ENCODE assay signal across 9 cellular contexts in the genomic region with DNA sequence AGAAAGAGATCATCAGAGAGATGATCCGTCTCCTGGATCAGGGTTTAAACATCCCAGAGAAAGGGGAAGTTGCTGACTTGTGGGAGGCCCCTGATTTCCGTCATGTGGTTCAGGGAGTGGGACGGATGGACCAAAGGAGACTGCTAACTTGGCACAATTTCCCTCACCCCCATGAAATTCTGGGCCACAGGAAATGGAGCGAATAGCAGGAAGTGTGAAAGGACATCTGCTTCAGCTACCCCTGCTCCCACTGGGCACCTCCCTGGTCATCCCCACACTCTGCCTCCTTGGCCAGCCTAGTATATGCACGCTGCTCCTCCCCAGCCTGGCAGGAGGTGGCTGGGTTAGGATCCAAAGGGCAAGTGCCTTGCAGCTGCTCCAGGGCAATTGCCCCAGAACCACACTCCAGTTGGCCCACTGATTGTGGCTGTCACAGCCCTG. TPM values are rescaled to one million over a fixed set of nuclear protein-coding genes. Genes with fewer than 3 reads are reported as not detected.
DNase-seq lines count a peak whose midpoint lies in the region; ATAC-seq and TF ChIP-seq lines count a peak whose summit lies in the region.
"Had no signal": no experiment of that assay in that cellular context is flagged by ENCODE, and none has a peak within 500 bp of the region (broad histone marks: within the 10 kb centered on the region; RNA-seq: fewer than 3 reads in every experiment).

No MANE protein-coding gene starts in this region.

- H3K9me3 ChIP-seq in tibial artery = no peaks in the 10 kb centered on the region
- H3K9me3 ChIP-seq: ovary had no signal

- ATAC-seq in left colon = peak; percentile 64

- POLR2A ChIA-PET in activated CD4-positive, alpha-beta memory T cell treated with anti-CD3 and anti-CD28 coated beads, Interleukin-2, amount 10 ng/mL, durations not matched to agents 7 days and 5 days (lab: Charles Lee) = interaction anchor here (0.7 to 9.8 kb wide), 11 partner anchors 9 to 231 kb away, joined by 3 to 105 read pairs (median 8); partner anchors contain the start of genes C17orf107, CXCL16, MED11 and RNF167

- H3K36me3 Mint-ChIP-seq in activated CD4-positive, alpha-beta T cell treated with anti-CD3 and anti-CD28 coated beads, Interleukin-2, amount 10 ng/mL, durations not matched to agents 24 days and 14 days (ENCODE audit: low read depth) = peaks cover 21% of the 10 kb centered on the region
- peaks cover 41% of the 10 kb centered on the region for H3K36me3 Mint-ChIP-seq in activated CD4-positive, alpha-beta memory T cell treated with anti-CD3 and anti-CD28 coated beads, Interleukin-2, amount 10 ng/mL, durations not matched to agents 7 days and 5 days (ENCODE audit: low read depth)

- H3K27ac ChIP-seq in tibial artery = no peak overlapping the region

- peak overlapping the region; percentile 99 for H3K27ac Mint-ChIP-seq in activated CD4-positive, alpha-beta T cell treated with anti-CD3 and anti-CD28 coated beads, Interleukin-2, amount 10 ng/mL, durations not matched to agents 24 days and 14 days
- H3K27ac Mint-ChIP-seq in activated CD4-positive, alpha-beta memory T cell treated with anti-CD3 and anti-CD28 coated beads, Interleukin-2, amount 10 ng/mL, durations not matched to agents 7 days and 5 days = peak overlapping the region; percentile 98

- intact Hi-C loops in activated CD4-positive, alpha-beta T cell treated with anti-CD3 and anti-CD28 coated beads, Interleukin-2, amount 10 ng/mL, durations not matched to agents 24 days and 14 days (cut with micrococcal nuclease) = no loop called here
- intact Hi-C loops in left colon (cut with DNase I, micrococcal nuclease) = no loop called here
- intact Hi-C loops in tibial artery (cut with DNase I; ENCODE audit: low total_unique reads) = loop anchor here (2.0 kb wide), 1 partner anchor 19 kb away; the partner anchor contains the start of gene MED11

- H3K27me3 ChIP-seq in tibial artery = no peaks in the 10 kb centered on the region
- H3K27me3 ChIP-seq: ovary had no signal

- H3K4me1 Mint-ChIP-seq in activated CD4-positive, alpha-beta T cell treated with anti-CD3 and anti-CD28 coated beads, Interleukin-2, amount 10 ng/mL, durations not matched to agents 24 days and 14 days = peaks cover 51% of the 10 kb centered on the region
- H3K4me1 Mint-ChIP-seq in activated CD4-positive, alpha-beta memory T cell treated with anti-CD3 and anti-CD28 coated beads, Interleukin-2, amount 10 ng/mL, durations not matched to agents 7 days and 5 days = peaks cover 64% of the 10 kb centered on the region

- no peak for TF ChIP-seq CTCF in tibial artery (IDR thresholded peaks at IDR 0.05)
- no peak for TF ChIP-seq CTCF in GM20000 (IDR thresholded peaks at IDR 0.05; ENCODE audit: extremely low read depth, missing control alignments)

- peak overlapping the region in 1 of 2 donors; percentile 72 for H3K4me3 ChIP-seq in tibial artery

- DNase-seq in activated CD4-positive, alpha-beta T cell treated with anti-CD3 and anti-CD28 coated beads, Interleukin-2, amount 10 ng/mL, durations not matched to agents 24 days and 14 days = peak; percentile 69
- DNase-seq in activated CD4-positive, alpha-beta T cell treated with anti-CD3 and anti-CD28 coated beads, Interleukin-2, amount 50 U/mL, for 1 hour = no peak
- no peak for DNase-seq in activated CD4-positive, alpha-beta memory T cell treated with anti-CD3 and anti-CD28 coated beads, Interleukin-2, amount 10 ng/mL, durations not matched to agents 7 days and 5 days
- DNase-seq in left colon (peak; percentile 69 to 81), tibial artery (peak; percentile 64 to 76), NCI-H1436 (lab: John Stamatoyannopoulos, UW) (no peak), GM20000 (ENCODE audit: low spot score) (no peak), EL (no peak)

- CTCF ChIA-PET in activated CD4-positive, alpha-beta memory T cell treated with anti-CD3 and anti-CD28 coated beads, Interleukin-2, amount 10 ng/mL, durations not matched to agents 7 days and 5 days (lab: Charles Lee) = interaction anchor here (0.6 to 1.9 kb wide), 3 partner anchors 20 to 538 kb away, joined by 3 to 10 read pairs (median 4); partner anchors contain the start of gene MED11

- H3K36me3 ChIP-seq in tibial artery = peaks cover 0 to 10% (median 7%) of the 10 kb centered on the region in 3 donors
- H3K36me3 ChIP-seq: ovary had no signal

- no peaks in the 10 kb centered on the region for H3K9me3 Mint-ChIP-seq in activated CD4-positive, alpha-beta T cell treated with anti-CD3 and anti-CD28 coated beads, Interleukin-2, amount 10 ng/mL, durations not matched to agents 24 days and 14 days
- H3K9me3 Mint-ChIP-seq in activated CD4-positive, alpha-beta memory T cell treated with anti-CD3 and anti-CD28 coated beads, Interleukin-2, amount 10 ng/mL, durations not matched to agents 7 days and 5 days = peaks cover 4% of the 10 kb centered on the region

- H3K27me3 Mint-ChIP-seq in activated CD4-positive, alpha-beta T cell treated with anti-CD3 and anti-CD28 coated beads, Interleukin-2, amount 10 ng/mL, durations not matched to agents 24 days and 14 days = no peaks in the 10 kb centered on the region
- no peaks in the 10 kb centered on the region for H3K27me3 Mint-ChIP-seq in activated CD4-positive, alpha-beta memory T cell treated with anti-CD3 and anti-CD28 coated beads, Interleukin-2, amount 10 ng/mL, durations not matched to agents 7 days and 5 days

- peak overlapping the region; percentile 96 for H3K4me3 Mint-ChIP-seq in activated CD4-positive, alpha-beta T cell treated with anti-CD3 and anti-CD28 coated beads, Interleukin-2, amount 10 ng/mL, durations not matched to agents 24 days and 14 days
- H3K4me3 Mint-ChIP-seq in activated CD4-positive, alpha-beta memory T cell treated with anti-CD3 and anti-CD28 coated beads, Interleukin-2, amount 10 ng/mL, durations not matched to agents 7 days and 5 days = peak overlapping the region; percentile 93

- H3K4me1 ChIP-seq in tibial artery = peaks cover 0 to 13% (median 11%) of the 10 kb centered on the region in 4 donors

RNA-seq across cellular contexts. Expression of gene ARRB2, which starts 1.3 kb away (rescaled TPM):
- total RNA-seq in activated CD4-positive, alpha-beta T cell treated with anti-CD3 and anti-CD28 coated beads, Interleukin-2, amount 10 ng/mL, durations not matched to agents 24 days and 14 days = 189 and 193 TPM in 2 replicates
- total RNA-seq in activated CD4-positive, alpha-beta memory T cell treated with anti-CD3 and anti-CD28 coated beads, Interleukin-2, amount 10 ng/mL, durations not matched to agents 7 days and 5 days = 100 to 1,000 TPM; 372 to 378 TPM
- 10 to 100 TPM; 27.2 to 45.1 TPM for total RNA-seq in left colon

RNA-seq across cellular contexts. Expression of gene PELP1, which starts 7.8 kb away (rescaled TPM):
- 140 and 141 TPM in 2 replicates for total RNA-seq in activated CD4-positive, alpha-beta T cell treated with anti-CD3 and anti-CD28 coated beads, Interleukin-2, amount 10 ng/mL, durations not matched to agents 24 days and 14 days
- 10 to 100 TPM; 67.7 to 69.2 TPM for total RNA-seq in activated CD4-positive, alpha-beta memory T cell treated with anti-CD3 and anti-CD28 coated beads, Interleukin-2, amount 10 ng/mL, durations not matched to agents 7 days and 5 days
- 10 to 100 TPM; 25.8 to 35.5 TPM for total RNA-seq in left colon

RNA-seq across cellular contexts. Expression of gene MED11, which starts 19.5 kb away (rescaled TPM):
- total RNA-seq in activated CD4-positive, alpha-beta T cell treated with anti-CD3 and anti-CD28 coated beads, Interleukin-2, amount 10 ng/mL, durations not matched to agents 24 days and 14 days = 19.1 and 20.4 TPM in 2 replicates
- total RNA-seq in activated CD4-positive, alpha-beta memory T cell treated with anti-CD3 and anti-CD28 coated beads, Interleukin-2, amount 10 ng/mL, durations not matched to agents 7 days and 5 days = 10 to 100 TPM; 24.6 to 25.3 TPM
- total RNA-seq in left colon = 10 to 100 TPM; 21.8 to 26.7 TPM

RNA-seq across cellular contexts. Expression of gene ZMYND15, which starts 27.9 kb away (rescaled TPM):
- total RNA-seq in activated CD4-positive, alpha-beta T cell treated with anti-CD3 and anti-CD28 coated beads, Interleukin-2, amount 10 ng/mL, durations not matched to agents 24 days and 14 days = not detected in 2 replicates
- under 1 TPM in 1 of 2 experiments, not detected in 1; 0.10 TPM for total RNA-seq in activated CD4-positive, alpha-beta memory T cell treated with anti-CD3 and anti-CD28 coated beads, Interleukin-2, amount 10 ng/mL, durations not matched to agents 7 days and 5 days
- total RNA-seq in left colon = 1 to 10 TPM; 1.1 to 1.9 TPM

RNA-seq across cellular contexts. Expression of gene CXCL16, which starts 28.0 kb away (rescaled TPM):
- 1.8 and 2.5 TPM in 2 replicates for total RNA-seq in activated CD4-positive, alpha-beta T cell treated with anti-CD3 and anti-CD28 coated beads, Interleukin-2, amount 10 ng/mL, durations not matched to agents 24 days and 14 days
- 1 to 10 TPM; 2.2 to 2.6 TPM for total RNA-seq in activated CD4-positive, alpha-beta memory T cell treated with anti-CD3 and anti-CD28 coated beads, Interleukin-2, amount 10 ng/mL, durations not matched to agents 7 days and 5 days
- 10 to 100 TPM; 36.2 to 52.3 TPM for total RNA-seq in left colon

Comparison
In these comparisons a context has a peak if more than half of its experiments do, and no peak if none do; other contexts are left out.
1. DNase-seq: peak in activated CD4-positive, alpha-beta T cell treated with anti-CD3 and anti-CD28 coated beads, Interleukin-2, amount 10 ng/mL, durations not matched to agents 24 days and 14 days (single experiment), left colon (2 of 2) and tibial artery (2 of 2); none in activated CD4-positive, alpha-beta T cell treated with anti-CD3 and anti-CD28 coated beads, Interleukin-2, amount 50 U/mL, for 1 hour (single experiment), activated CD4-positive, alpha-beta memory T cell treated with anti-CD3 and anti-CD28 coated beads, Interleukin-2, amount 10 ng/mL, durations not matched to agents 7 days and 5 days (single experiment), NCI-H1436 (single experiment), GM20000 (single experiment) and EL (single experiment).